Comparison of ENCODE assay signal across 8 cellular contexts in genomic region chr5:139273572-139274264, GRCh38. TPM values are rescaled to one million over a fixed set of nuclear protein-coding genes. Genes with fewer than 3 reads are reported as not detected.
DNase-seq lines count a peak whose midpoint lies in the region; ATAC-seq and TF ChIP-seq lines count a peak whose summit lies in the region.

No MANE protein-coding gene starts in this region.

- peak; percentile 88 for ATAC-seq in HG03354 (IDR thresholded peaks at IDR 0.05; ENCODE audit: poor library complexity, severe bottlenecking, unreplicated experiment)
- ATAC-seq in memory B cell (ENCODE audit: low read depth) = peak; percentile 95

- peak overlapping the region; percentile 81 for H3K27ac Mint-ChIP-seq in activated CD4-positive, alpha-beta memory T cell treated with anti-CD3 and anti-CD28 coated beads, Interleukin-2, amount 10 ng/mL, durations not matched to agents 7 days and 5 days
- peak overlapping the region; percentile 54 for H3K27ac Mint-ChIP-seq in memory B cell

- POLR2A ChIA-PET in activated CD4-positive, alpha-beta memory T cell treated with anti-CD3 and anti-CD28 coated beads, Interleukin-2, amount 10 ng/mL, durations not matched to agents 7 days and 5 days (lab: Charles Lee) = interaction anchor here (0.6 to 11.0 kb wide), 10 partner anchors 10 to 726 kb away, joined by 3 to 175 read pairs (median 4); partner anchors contain the start of genes MATR3 and PAIP2

- no peaks in the 10 kb centered on the region for H3K9me3 Mint-ChIP-seq in activated CD4-positive, alpha-beta memory T cell treated with anti-CD3 and anti-CD28 coated beads, Interleukin-2, amount 10 ng/mL, durations not matched to agents 7 days and 5 days
- H3K9me3 Mint-ChIP-seq in memory B cell = no peaks in the 10 kb centered on the region

- peak overlapping the region; percentile 85 for H3K4me3 Mint-ChIP-seq in activated CD4-positive, alpha-beta memory T cell treated with anti-CD3 and anti-CD28 coated beads, Interleukin-2, amount 10 ng/mL, durations not matched to agents 7 days and 5 days
- H3K4me3 Mint-ChIP-seq in memory B cell = peak overlapping the region; percentile 92

- CTCF ChIA-PET in activated CD4-positive, alpha-beta memory T cell treated with anti-CD3 and anti-CD28 coated beads, Interleukin-2, amount 10 ng/mL, durations not matched to agents 7 days and 5 days (lab: Charles Lee) = interaction anchor here (0.7 to 2.4 kb wide), 10 partner anchors 11 to 732 kb away, joined by 3 to 11 read pairs (median 3); partner anchors contain the start of genes HSPA9 and PAIP2

- DNase-seq in CD1c-positive myeloid dendritic cell (ENCODE audit: extremely low spot score) (peak; percentile 95), NCI-H748 (lab: John Stamatoyannopoulos, UW; ENCODE audit: unreplicated experiment) (peak; percentile 85), memory B cell (ENCODE audit: low spot score in 2 of 2) (peak; percentile 93 to 95)
- peak; percentile 91 for DNase-seq in activated CD4-positive, alpha-beta memory T cell treated with anti-CD3 and anti-CD28 coated beads, Interleukin-2, amount 10 ng/mL, durations not matched to agents 7 days and 5 days
- DNase-seq in effector CD4-positive, alpha-beta T cell = peak; percentile 76
- DNase-seq in stimulated activated CD8-positive, alpha-beta memory T cell treated with anti-CD3 and anti-CD28 coated beads, Interleukin-12 subunit alpha, Interleukin-12 subunit beta, amount 100 ng/mL, for 1 hour (ENCODE audit: low read depth) = peak; percentile 70

- peak; percentile 92 for TF ChIP-seq POLR2A in GM19099 (IDR thresholded peaks at IDR 0.05; ENCODE audit: extremely low read depth, insufficient read length, low read depth)

- peaks cover 60% of the 10 kb centered on the region for H3K4me1 Mint-ChIP-seq in activated CD4-positive, alpha-beta memory T cell treated with anti-CD3 and anti-CD28 coated beads, Interleukin-2, amount 10 ng/mL, durations not matched to agents 7 days and 5 days
- peaks cover 24% of the 10 kb centered on the region for H3K4me1 Mint-ChIP-seq in memory B cell

- H3K36me3 Mint-ChIP-seq in activated CD4-positive, alpha-beta memory T cell treated with anti-CD3 and anti-CD28 coated beads, Interleukin-2, amount 10 ng/mL, durations not matched to agents 7 days and 5 days (ENCODE audit: low read depth) = peaks cover 15% of the 10 kb centered on the region
- H3K36me3 Mint-ChIP-seq in memory B cell = no peaks in the 10 kb centered on the region

- H3K27me3 Mint-ChIP-seq in activated CD4-positive, alpha-beta memory T cell treated with anti-CD3 and anti-CD28 coated beads, Interleukin-2, amount 10 ng/mL, durations not matched to agents 7 days and 5 days = peaks cover 4% of the 10 kb centered on the region
- H3K27me3 Mint-ChIP-seq in memory B cell = no peaks in the 10 kb centered on the region

RNA-seq across cellular contexts. Expression of gene MATR3, which starts 19.8 kb away (rescaled TPM):
- 100 to 1,000 TPM; 168 to 193 TPM for total RNA-seq in activated CD4-positive, alpha-beta memory T cell treated with anti-CD3 and anti-CD28 coated beads, Interleukin-2, amount 10 ng/mL, durations not matched to agents 7 days and 5 days

Comparison
In these comparisons a context has a peak if more than half of its experiments do, and no peak if none do; other contexts are left out.
1. Peak in every context shown above with its lines: DNase-seq and ATAC-seq.